10 cellular contexts compared by ENCODE assay signal in genomic region chr5:132822650-132823480, GRCh38. TPM values are rescaled to one million over a fixed set of nuclear protein-coding genes. Genes with fewer than 3 reads are reported as not detected.
DNase-seq lines count a peak whose midpoint lies in the region; ATAC-seq and TF ChIP-seq lines count a peak whose summit lies in the region.
"Had no signal": no experiment of that assay in that cellular context is flagged by ENCODE, and none has a peak within 500 bp of the region (broad histone marks: within the 10 kb centered on the region; RNA-seq: fewer than 3 reads in every experiment).

No MANE protein-coding gene starts in this region.

- peaks cover 0 to 26% (median 18%) of the 10 kb centered on the region in 4 donors for H3K4me1 ChIP-seq in tibial artery

- intact Hi-C loops in left colon (cut with DNase I, micrococcal nuclease): loop anchor here (10.0 kb wide), 2 partner anchors 62 to 438 kb away; no protein-coding TSS in a partner anchor
- intact Hi-C loops in tibial artery (cut with DNase I; ENCODE audit: low total_unique reads): no loop called here

- H3K36me3 ChIP-seq in tibial artery: peaks cover 0 to 14% (median 0%) of the 10 kb centered on the region in 3 donors

- peak; percentile 21 for ATAC-seq in left colon

- DNase-seq in activated T-cell treated with anti-CD3 and anti-CD28 coated beads, Interleukin-2, amount 50 U/mL, for 48 hours: peak; percentile 46 to 48
- DNase-seq in activated T-cell treated with anti-CD3 and anti-CD28 coated beads, Interleukin-2, amount 50 U/mL, for 1 hour: no peak
- peak; percentile 57 for DNase-seq in choroid plexus epithelial cell (ENCODE audit: low read depth)
- no peak for DNase-seq in left colon
- no peak for DNase-seq in tibial artery
- DNase-seq in NCI-H82 (lab: John Stamatoyannopoulos, UW): no peak
- no peak for DNase-seq in SW 1271 (lab: John Stamatoyannopoulos, UW)
- no peak for DNase-seq in NCI-H146 (lab: John Stamatoyannopoulos, UW)
- DNase-seq: activated CD4-positive, alpha-beta T cell treated with anti-CD3 and anti-CD28 coated beads, Interleukin-2, amount 50 U/mL, for 48 hours had no signal

- H3K27me3 ChIP-seq in tibial artery: peaks cover 0 to 7% of the 10 kb centered on the region in 2 donors

- H3K9me3 ChIP-seq in tibial artery: no peaks in the 10 kb centered on the region

- peak overlapping the region; percentile 47 for H3K4me3 ChIP-seq in choroid plexus epithelial cell (ENCODE audit: low read depth, low read length)
- H3K4me3 ChIP-seq in tibial artery: peak overlapping the region; percentile 33 to 51

- peak; percentile 16 for TF ChIP-seq CTCF in choroid plexus epithelial cell (conservative IDR thresholded peaks at IDR 0.05; ENCODE audit: low read depth, low read length)
- no peak for TF ChIP-seq CTCF in tibial artery (IDR thresholded peaks at IDR 0.05)

- no peak overlapping the region for H3K27ac ChIP-seq in tibial artery

RNA-seq across cellular contexts. Expression of gene SHROOM1, which starts 7.6 kb away (rescaled TPM):
- total RNA-seq in left colon: 10 to 100 TPM; 49.4 to 53.4 TPM

RNA-seq across cellular contexts. Expression of gene SOWAHA, which starts 9.8 kb away (rescaled TPM):
- 10 to 100 TPM; 36.0 to 38.8 TPM for total RNA-seq in left colon
- total RNA-seq: endothelial cell of umbilical vein had no signal

RNA-seq across cellular contexts. Expression of gene GDF9, which starts 43.4 kb away (rescaled TPM):
- total RNA-seq in left colon: under 1 TPM; 0.09 to 0.50 TPM
- total RNA-seq: endothelial cell of umbilical vein had no signal

RNA-seq across cellular contexts. Expression of gene UQCRQ, which starts 43.6 kb away (rescaled TPM):
- total RNA-seq in left colon: 100 to 1,000 TPM; 769 to 906 TPM

RNA-seq across cellular contexts. Expression of gene SEPTIN8, which starts 45.8 kb away (rescaled TPM):
- total RNA-seq in left colon: 10 to 100 TPM; 58.7 to 59.6 TPM

Comparison
In these comparisons a context has a peak if more than half of its experiments do, and no peak if none do; other contexts are left out.
1. DNase-seq: peak in activated T-cell treated with anti-CD3 and anti-CD28 coated beads, Interleukin-2, amount 50 U/mL, for 48 hours (2 of 2) and choroid plexus epithelial cell (single experiment); none in activated T-cell treated with anti-CD3 and anti-CD28 coated beads, Interleukin-2, amount 50 U/mL, for 1 hour (single experiment), left colon (0 of 2), tibial artery (0 of 2), NCI-H82 (single experiment), SW 1271 (0 of 2) and NCI-H146 (single experiment).